8 cellular contexts compared by ENCODE assay signal in genomic region chr16:89922477-89922883, GRCh38. TPM values are rescaled to one million over a fixed set of nuclear protein-coding genes. Genes with fewer than 3 reads are reported as not detected.
DNase-seq lines count a peak whose midpoint lies in the region; ATAC-seq, FAIRE-seq and TF ChIP-seq lines count a peak whose summit lies in the region.

No MANE protein-coding gene starts in this region.

- intact Hi-C loops in HepG2 (cut with micrococcal nuclease; ENCODE audit: unreplicated experiment), result loop anchor here (5.0 kb wide), 1 partner anchor 100 kb away; no protein-coding TSS in a partner anchor

- peak overlapping the region; percentile 98 for H3K4me2 ChIP-seq in HepG2 (ENCODE audit: low read depth, low read length)

- H3K4me3 ChIP-seq in HL-60 (replicated peaks; ENCODE audit: insufficient read depth, low read length) (peak overlapping the region; percentile 28), duodenal mucosa (ENCODE audit: low read depth in 1 of 2, low read length in 2 of 2) (peak overlapping the region; percentile 56 to 62), HepG2 (replicated peaks in 1 of 3; ENCODE audit: insufficient read depth in 1 of 3, low read depth in 2 of 3, low read length in 3 of 3) (peak overlapping the region; percentile 64 to 90 (median 74)), stomach smooth muscle (ENCODE audit: low read length in 2 of 2) (peak overlapping the region; percentile 67 to 76)

- TF ChIP-seq CTCF in C4-2B (conservative IDR thresholded peaks at IDR 0.05) (no peak), HL-60 (IDR thresholded peaks at IDR 0.05; ENCODE audit: insufficient read depth, low read length) (no peak), HepG2 (CRISPR knock-in tag; IDR thresholded peaks at IDR 0.05) (no peak)

- WGBS in HepG2 (ENCODE audit: low lambda C conversion rate), result 3% methylated on average over 11 of the region's 31 CpGs

- TF ChIP-seq RAD21 in HepG2 (CRISPR knock-in tag; IDR thresholded peaks at IDR 0.05), result no peak

- in situ Hi-C loops in HepG2 (cut with HindIII; ENCODE audit: extremely low pct_ligation_motif_present, low pct_unique_long_range_greater_than_20kb), result loop anchor here (5.0 kb wide), 1 partner anchor 100 kb away; no protein-coding TSS in a partner anchor

- no peaks in the 10 kb centered on the region for H3K9me3 ChIP-seq in duodenal mucosa (ENCODE audit: control insufficient read depth in 1 of 2, low read length in 2 of 2)
- H3K9me3 ChIP-seq in HepG2 (ENCODE audit: low read length), result no peaks in the 10 kb centered on the region
- no peaks in the 10 kb centered on the region for H3K9me3 ChIP-seq in stomach smooth muscle (ENCODE audit: control insufficient read depth in 2 of 2, low read length in 2 of 2)

- peak in 1 of 2 experiments; percentile 63; a peak in 2 of 4 replicates for TF ChIP-seq POLR2A in HepG2 (IDR thresholded peaks at IDR 0.05; ENCODE audit: insufficient read depth in 1 of 2, low read depth in 2 of 2, low read length in 2 of 2)

- TF ChIP-seq EP300 in HepG2 (IDR thresholded peaks at IDR 0.05; ENCODE audit: low read depth in 2 of 2, low read length in 2 of 2) (0 out of 4 replicates have a peak, but pooled peaks of 1 of the 2 experiments have one; percentile 28), HepG2 (CRISPR knock-in tag; IDR thresholded peaks at IDR 0.05; ENCODE audit: borderline replicate concordance) (no peak)

- H3K27me3 ChIP-seq in HL-60 (ENCODE audit: insufficient read depth, poor library complexity, severe bottlenecking) (peaks cover 14% of the 10 kb centered on the region), duodenal mucosa (ENCODE audit: control insufficient read depth in 1 of 2, insufficient read depth in 2 of 2, low read length in 2 of 2) (peaks cover 46 to 56% of the 10 kb centered on the region in 2 donors), HepG2 (ENCODE audit: control insufficient read depth in 1 of 2, insufficient read depth in 2 of 2, low read length in 2 of 2) (no peaks in the 10 kb centered on the region; a peak in 1 of 5 replicates), stomach smooth muscle (ENCODE audit: control insufficient read depth in 1 of 2, insufficient read depth in 2 of 2, low read length in 2 of 2) (peaks cover 18 to 63% of the 10 kb centered on the region in 2 donors)

- no TSS peak for BruUV-seq in HepG2 (replicated peaks; lab: Mats Ljungman, UMichigan)

- H3K27ac ChIP-seq in C4-2B (peak overlapping the region; percentile 40; the same call in 1 of the 2 replicates), HL-60 (replicated peaks) (no peak overlapping the region), duodenal mucosa (ENCODE audit: low read depth, low read length) (peak overlapping the region; percentile 56), HepG2 (ENCODE audit: extremely low read length, insufficient read depth, low read length) (peak overlapping the region; percentile 88), stomach smooth muscle (ENCODE audit: low read length) (peak overlapping the region; percentile 53)

- H4K20me1 ChIP-seq in HepG2 (ENCODE audit: insufficient read depth, low read length), result peaks cover 35% of the 10 kb centered on the region

- H3K9ac ChIP-seq in duodenal mucosa (ENCODE audit: low read depth in 1 of 2, low read length in 2 of 2), result peak overlapping the region in 1 of 2 donors; percentile 56
- H3K9ac ChIP-seq in HepG2 (ENCODE audit: insufficient read depth, low read depth, low read length), result peak overlapping the region; percentile 97
- peak overlapping the region in 1 of 2 donors; percentile 69 for H3K9ac ChIP-seq in stomach smooth muscle (ENCODE audit: low read length in 2 of 2)

- H2AFZ ChIP-seq in HepG2 (ENCODE audit: low read length), result no peak overlapping the region

- H3K4me1 ChIP-seq in duodenal mucosa (ENCODE audit: control insufficient read depth in 1 of 2, insufficient read depth in 2 of 2, low read length in 2 of 2) (peaks cover 17 to 36% of the 10 kb centered on the region in 2 donors), HepG2 (ENCODE audit: insufficient read depth, low read length) (peaks cover 58% of the 10 kb centered on the region), stomach smooth muscle (ENCODE audit: control insufficient read depth, insufficient read depth, low read length) (peaks cover 56% of the 10 kb centered on the region)

- H3K36me3 ChIP-seq in duodenal mucosa (ENCODE audit: control insufficient read depth in 1 of 2, insufficient read depth in 2 of 2, low read length in 2 of 2) (no peaks in the 10 kb centered on the region), HepG2 (replicated peaks in 1 of 2; ENCODE audit: control insufficient read depth in 1 of 2, insufficient read depth in 2 of 2, low read length in 2 of 2) (0 out of 5 replicates have a peak, but pooled peaks cover 0 to under 1% of the 10 kb centered on the region in 2 experiments), stomach smooth muscle (ENCODE audit: control insufficient read depth in 2 of 2, insufficient read depth in 2 of 2, low read length in 2 of 2) (no peaks in the 10 kb centered on the region)

- FAIRE-seq in HepG2 (lab: Jason Lieb, UNC), result no peak

- peak; percentile 14 for ATAC-seq in HepG2
- no peak for ATAC-seq in GM19351 (IDR thresholded peaks at IDR 0.05; ENCODE audit: unreplicated experiment)

- CTCF ChIA-PET in HepG2 (lab: Yijun Ruan, JAX; ENCODE audit: low intra/inter-chr PET ratio, low total read pairs), result no interaction called here

- DNase-seq in HL-60 (ENCODE audit: low read depth in 1 of 2, low spot score in 1 of 2) (no peak), SW 1271 (lab: John Stamatoyannopoulos, UW) (peak; percentile 74 to 75), HepG2 (ENCODE audit: low spot score) (peak; percentile 88), D341Med (ENCODE audit: low spot score) (no peak)

- POLR2A ChIA-PET in HepG2 (lab: Yijun Ruan, JAX), result interaction anchor here (0.6 to 4.8 kb wide), 29 partner anchors 9 to 350 kb away, joined by 3 to 86 read pairs (median 6); partner anchors contain the start of genes DBNDD1, DEF8, FANCA and SPIRE2

- peaks cover 38% of the 10 kb centered on the region for H3K79me2 ChIP-seq in HepG2 (ENCODE audit: insufficient read depth, low read length)

RNA-seq across cellular contexts. Expression of gene TUBB3, which starts 0.7 kb away (rescaled TPM):
- 161 and 185 TPM in 2 replicates for total RNA-seq in HepG2 (2016; rRNA removed; fragmentation: Illumina TruSeq; extraction: Trizol)
- total RNA-seq in HepG2 (2016; cell fraction: cytosol; rRNA removed; fragmentation: Illumina TruSeq; extraction: Trizol; ENCODE audit: low read depth), result 94.2 and 96.8 TPM in 2 replicates
- 145 and 195 TPM in 2 replicates for total RNA-seq in HepG2 (2016; cell fraction: insoluble cytoplasmic fraction; rRNA removed; fragmentation: Illumina TruSeq; extraction: Trizol)
- 140 and 142 TPM in 2 replicates for total RNA-seq in HepG2 (2016; cell fraction: membrane; rRNA removed; fragmentation: Illumina TruSeq; extraction: Trizol)
- 81.3 and 94.7 TPM in 2 replicates for total RNA-seq in HepG2 (2016; cell fraction: nucleus; rRNA removed; fragmentation: Illumina TruSeq; extraction: Trizol)
- polyA plus RNA-seq in HepG2 (2011; rRNA removed), result 110 and 152 TPM in 2 replicates
- polyA plus RNA-seq in HepG2 (2011; cell fraction: cytosol; rRNA removed), result 84.2 and 120 TPM in 2 replicates
- 168 and 179 TPM in 2 replicates for polyA plus RNA-seq in HepG2 (2011; cell fraction: nucleus; rRNA removed)
- polyA plus RNA-seq in HepG2 (2012), result 45.2 and 119 TPM in 2 replicates
- polyA plus RNA-seq in HepG2 (2016; cell fraction: cytosol; fragmentation: Illumina TruSeq; extraction: Trizol; ENCODE audit: low read depth), result 63.1 and 64.3 TPM in 2 replicates
- 127 and 159 TPM in 2 replicates for polyA plus RNA-seq in HepG2 (2016; cell fraction: insoluble cytoplasmic fraction; fragmentation: Illumina TruSeq; extraction: Trizol; ENCODE audit: low read depth)
- polyA plus RNA-seq in HepG2 (2016; cell fraction: membrane; fragmentation: Illumina TruSeq; extraction: Trizol; ENCODE audit: low read depth), result 87.3 and 99.0 TPM in 2 replicates
- 138 and 154 TPM in 2 replicates for polyA plus RNA-seq in HepG2 (2016; cell fraction: nucleus; fragmentation: Illumina TruSeq; extraction: Trizol; ENCODE audit: insufficient read depth, low read depth)
- 34.9 and 340 TPM in 2 replicates for polyA minus RNA-seq in HepG2 (2011; rRNA and poly(A)+ RNA removed; ENCODE audit: low replicate concordance)
- polyA minus RNA-seq in HepG2 (2011; cell fraction: cytosol; rRNA and poly(A)+ RNA removed), result 99.4 and 107 TPM in 2 replicates
- polyA minus RNA-seq in HepG2 (2011; cell fraction: nucleus; rRNA and poly(A)+ RNA removed), result 34.8 and 42.6 TPM in 2 replicates

RNA-seq across cellular contexts. Expression of gene MC1R, which starts 3.8 kb away (rescaled TPM):
- 7.2 and 9.1 TPM in 2 replicates for total RNA-seq in HepG2 (2016; rRNA removed; fragmentation: Illumina TruSeq; extraction: Trizol)
- total RNA-seq in HepG2 (2016; cell fraction: cytosol; rRNA removed; fragmentation: Illumina TruSeq; extraction: Trizol; ENCODE audit: low read depth), result 3.5 and 3.7 TPM in 2 replicates
- 8.1 and 8.7 TPM in 2 replicates for total RNA-seq in HepG2 (2016; cell fraction: insoluble cytoplasmic fraction; rRNA removed; fragmentation: Illumina TruSeq; extraction: Trizol)
- total RNA-seq in HepG2 (2016; cell fraction: membrane; rRNA removed; fragmentation: Illumina TruSeq; extraction: Trizol), result 8.1 and 9.5 TPM in 2 replicates
- total RNA-seq in HepG2 (2016; cell fraction: nucleus; rRNA removed; fragmentation: Illumina TruSeq; extraction: Trizol), result 7.2 and 7.7 TPM in 2 replicates
- 14.8 and 20.0 TPM in 2 replicates for polyA plus RNA-seq in HepG2 (2011; rRNA removed)
- 14.8 and 18.9 TPM in 2 replicates for polyA plus RNA-seq in HepG2 (2011; cell fraction: cytosol; rRNA removed)
- 89.3 and 96.4 TPM in 2 replicates for polyA plus RNA-seq in HepG2 (2011; cell fraction: nucleus; rRNA removed)
- 6.5 and 12.0 TPM in 2 replicates for polyA plus RNA-seq in HepG2 (2012)
- 2.9 and 3.1 TPM in 2 replicates for polyA plus RNA-seq in HepG2 (2016; cell fraction: cytosol; fragmentation: Illumina TruSeq; extraction: Trizol; ENCODE audit: low read depth)
- polyA plus RNA-seq in HepG2 (2016; cell fraction: insoluble cytoplasmic fraction; fragmentation: Illumina TruSeq; extraction: Trizol; ENCODE audit: low read depth), result 6.7 and 7.1 TPM in 2 replicates
- polyA plus RNA-seq in HepG2 (2016; cell fraction: membrane; fragmentation: Illumina TruSeq; extraction: Trizol; ENCODE audit: low read depth), result 6.5 and 7.5 TPM in 2 replicates
- polyA plus RNA-seq in HepG2 (2016; cell fraction: nucleus; fragmentation: Illumina TruSeq; extraction: Trizol; ENCODE audit: insufficient read depth, low read depth), result 17.7 and 19.3 TPM in 2 replicates
- 23.7 and 30.7 TPM in 2 replicates for polyA minus RNA-seq in HepG2 (2011; rRNA and poly(A)+ RNA removed; ENCODE audit: low replicate concordance)
- polyA minus RNA-seq in HepG2 (2011; cell fraction: cytosol; rRNA and poly(A)+ RNA removed), result 5.4 and 5.5 TPM in 2 replicates
- 16.0 and 17.0 TPM in 2 replicates for polyA minus RNA-seq in HepG2 (2011; cell fraction: nucleus; rRNA and poly(A)+ RNA removed)

RNA-seq across cellular contexts. Expression of gene DEF8, which starts 26.1 kb away (rescaled TPM):
- total RNA-seq in HepG2 (2016; rRNA removed; fragmentation: Illumina TruSeq; extraction: Trizol), result 98.5 and 107 TPM in 2 replicates
- total RNA-seq in HepG2 (2016; cell fraction: cytosol; rRNA removed; fragmentation: Illumina TruSeq; extraction: Trizol; ENCODE audit: low read depth), result 134 and 176 TPM in 2 replicates
- 103 and 113 TPM in 2 replicates for total RNA-seq in HepG2 (2016; cell fraction: insoluble cytoplasmic fraction; rRNA removed; fragmentation: Illumina TruSeq; extraction: Trizol)
- total RNA-seq in HepG2 (2016; cell fraction: membrane; rRNA removed; fragmentation: Illumina TruSeq; extraction: Trizol), result 127 and 160 TPM in 2 replicates
- 48.8 and 61.5 TPM in 2 replicates for total RNA-seq in HepG2 (2016; cell fraction: nucleus; rRNA removed; fragmentation: Illumina TruSeq; extraction: Trizol)
- polyA plus RNA-seq in HepG2 (2011; rRNA removed), result 98.2 and 108 TPM in 2 replicates
- 100 and 138 TPM in 2 replicates for polyA plus RNA-seq in HepG2 (2011; cell fraction: cytosol; rRNA removed)
- polyA plus RNA-seq in HepG2 (2011; cell fraction: nucleus; rRNA removed), result 490 and 545 TPM in 2 replicates
- polyA plus RNA-seq in HepG2 (2012), result 37.2 and 56.0 TPM in 2 replicates
- polyA plus RNA-seq in HepG2 (2016; cell fraction: cytosol; fragmentation: Illumina TruSeq; extraction: Trizol; ENCODE audit: low read depth), result 170 and 205 TPM in 2 replicates
- polyA plus RNA-seq in HepG2 (2016; cell fraction: insoluble cytoplasmic fraction; fragmentation: Illumina TruSeq; extraction: Trizol; ENCODE audit: low read depth), result 116 and 132 TPM in 2 replicates
- polyA plus RNA-seq in HepG2 (2016; cell fraction: membrane; fragmentation: Illumina TruSeq; extraction: Trizol; ENCODE audit: low read depth), result 126 and 153 TPM in 2 replicates
- 123 and 136 TPM in 2 replicates for polyA plus RNA-seq in HepG2 (2016; cell fraction: nucleus; fragmentation: Illumina TruSeq; extraction: Trizol; ENCODE audit: insufficient read depth, low read depth)
- 22.3 and 116 TPM in 2 replicates for polyA minus RNA-seq in HepG2 (2011; rRNA and poly(A)+ RNA removed; ENCODE audit: low replicate concordance)
- polyA minus RNA-seq in HepG2 (2011; cell fraction: cytosol; rRNA and poly(A)+ RNA removed), result 31.8 and 36.4 TPM in 2 replicates
- polyA minus RNA-seq in HepG2 (2011; cell fraction: nucleus; rRNA and poly(A)+ RNA removed), result 46.0 and 51.1 TPM in 2 replicates

RNA-seq across cellular contexts. Expression of gene TCF25, which starts 49.1 kb away (rescaled TPM):
- total RNA-seq in HepG2 (2016; rRNA removed; fragmentation: Illumina TruSeq; extraction: Trizol), result 98.4 and 138 TPM in 2 replicates
- total RNA-seq in HepG2 (2016; cell fraction: cytosol; rRNA removed; fragmentation: Illumina TruSeq; extraction: Trizol; ENCODE audit: low read depth), result 70.6 and 87.2 TPM in 2 replicates
- total RNA-seq in HepG2 (2016; cell fraction: insoluble cytoplasmic fraction; rRNA removed; fragmentation: Illumina TruSeq; extraction: Trizol), result 75.7 and 144 TPM in 2 replicates
- total RNA-seq in HepG2 (2016; cell fraction: membrane; rRNA removed; fragmentation: Illumina TruSeq; extraction: Trizol), result 50.6 and 58.6 TPM in 2 replicates
- total RNA-seq in HepG2 (2016; cell fraction: nucleus; rRNA removed; fragmentation: Illumina TruSeq; extraction: Trizol), result 110 and 124 TPM in 2 replicates
- 206 and 274 TPM in 2 replicates for polyA plus RNA-seq in HepG2 (2011; rRNA removed)
- polyA plus RNA-seq in HepG2 (2011; cell fraction: cytosol; rRNA removed), result 65.2 and 80.6 TPM in 2 replicates
- 1,625 and 1,754 TPM in 2 replicates for polyA plus RNA-seq in HepG2 (2011; cell fraction: nucleus; rRNA removed)
- 188 and 209 TPM in 2 replicates for polyA plus RNA-seq in HepG2 (2012)
- 17.8 and 22.1 TPM in 2 replicates for polyA plus RNA-seq in HepG2 (2016; cell fraction: cytosol; fragmentation: Illumina TruSeq; extraction: Trizol; ENCODE audit: low read depth)
- 69.5 and 77.6 TPM in 2 replicates for polyA plus RNA-seq in HepG2 (2016; cell fraction: insoluble cytoplasmic fraction; fragmentation: Illumina TruSeq; extraction: Trizol; ENCODE audit: low read depth)
- polyA plus RNA-seq in HepG2 (2016; cell fraction: membrane; fragmentation: Illumina TruSeq; extraction: Trizol; ENCODE audit: low read depth), result 24.7 and 32.6 TPM in 2 replicates
- polyA plus RNA-seq in HepG2 (2016; cell fraction: nucleus; fragmentation: Illumina TruSeq; extraction: Trizol; ENCODE audit: insufficient read depth, low read depth), result 312 and 330 TPM in 2 replicates
- polyA minus RNA-seq in HepG2 (2011; rRNA and poly(A)+ RNA removed; ENCODE audit: low replicate concordance), result 107 and 121 TPM in 2 replicates
- polyA minus RNA-seq in HepG2 (2011; cell fraction: cytosol; rRNA and poly(A)+ RNA removed), result 35.2 and 43.3 TPM in 2 replicates
- polyA minus RNA-seq in HepG2 (2011; cell fraction: nucleus; rRNA and poly(A)+ RNA removed), result 166 and 179 TPM in 2 replicates

Comparison
In these comparisons a context has a peak if more than half of its experiments do, and no peak if none do; other contexts are left out.
1. DNase-seq: peak in SW 1271 (2 of 2) and HepG2 (single experiment); none in HL-60 (0 of 2) and D341Med (single experiment).
2. Peak in every context shown above with its lines, with median percentiles within 50 percentile points of each other: H3K4me3 ChIP-seq.